1 cellular context compared by ENCODE assay signal in the genomic region with DNA sequence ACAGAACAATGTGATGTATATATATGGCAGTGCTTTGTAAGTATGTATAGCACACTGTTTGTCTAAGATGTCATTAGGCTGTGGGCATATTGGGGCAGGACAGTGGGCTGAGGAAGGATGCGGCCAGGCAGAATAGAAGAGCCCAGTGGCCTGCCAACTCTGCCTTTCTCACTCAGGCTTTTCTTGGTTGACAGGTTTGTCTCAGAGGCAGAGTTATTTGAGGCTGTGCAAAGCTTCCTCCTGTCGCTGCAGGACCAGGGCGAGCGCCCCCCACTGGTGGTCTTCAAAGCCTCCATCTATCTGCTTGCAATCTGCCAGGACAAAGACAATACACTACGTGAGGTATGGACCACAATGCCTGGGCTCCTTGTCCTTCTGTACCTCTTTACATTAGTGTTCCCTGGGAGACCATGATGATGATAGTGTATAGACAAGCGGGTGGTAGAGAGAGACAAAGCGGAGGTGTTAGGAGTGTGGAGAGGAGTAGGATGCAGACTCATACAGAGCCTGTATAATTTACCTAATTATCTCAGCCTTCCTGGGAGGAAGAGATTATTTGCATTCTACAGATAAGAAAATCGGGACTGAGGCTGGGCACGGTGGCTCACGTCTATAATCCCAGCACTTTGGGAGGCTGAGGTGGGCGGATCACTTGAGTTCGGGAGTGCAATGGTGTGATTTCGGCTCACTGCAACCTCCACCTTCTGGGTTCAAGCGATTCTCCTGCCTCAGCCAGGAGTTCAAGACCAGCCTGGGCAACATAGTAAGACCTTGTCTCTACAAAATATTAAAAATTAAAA.
TF ChIP-seq lines count a peak whose summit lies in the region.

No MANE protein-coding gene starts in this region.

TF ChIP-seq in K562, 482 proteins besides CTCF, POLR2A, EP300 and RAD21 (continued from another document):
- TF ChIP-seq, protein P1, sequence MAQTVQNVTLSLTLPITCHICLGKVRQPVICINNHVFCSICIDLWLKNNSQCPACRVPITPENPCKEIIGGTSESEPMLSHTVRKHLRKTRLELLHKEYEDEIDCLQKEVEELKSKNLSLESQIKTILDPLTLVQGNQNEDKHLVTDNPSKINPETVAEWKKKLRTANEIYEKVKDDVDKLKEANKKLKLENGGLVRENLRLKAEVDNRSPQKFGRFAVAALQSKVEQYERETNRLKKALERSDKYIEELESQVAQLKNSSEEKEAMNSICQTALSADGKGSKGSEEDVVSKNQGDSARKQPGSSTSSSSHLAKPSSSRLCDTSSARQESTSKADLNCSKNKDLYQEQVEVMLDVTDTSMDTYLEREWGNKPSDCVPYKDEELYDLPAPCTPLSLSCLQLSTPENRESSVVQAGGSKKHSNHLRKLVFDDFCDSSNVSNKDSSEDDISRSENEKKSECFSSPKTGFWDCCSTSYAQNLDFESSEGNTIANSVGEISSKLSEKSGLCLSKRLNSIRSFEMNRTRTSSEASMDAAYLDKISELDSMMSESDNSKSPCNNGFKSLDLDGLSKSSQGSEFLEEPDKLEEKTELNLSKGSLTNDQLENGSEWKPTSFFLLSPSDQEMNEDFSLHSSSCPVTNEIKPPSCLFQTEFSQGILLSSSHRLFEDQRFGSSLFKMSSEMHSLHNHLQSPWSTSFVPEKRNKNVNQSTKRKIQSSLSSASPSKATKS (CRISPR knock-in tag; IDR thresholded peaks at IDR 0.05), result no peak
- no peak for TF ChIP-seq SIX5 (IDR thresholded peaks at IDR 0.05; ENCODE audit: borderline replicate concordance in 1 of 2, insufficient read depth in 1 of 2, low read depth in 1 of 2, low read length in 2 of 2)
- peak; percentile 39; the same call in 1 of the 2 replicates for TF ChIP-seq SOX6 (IDR thresholded peaks at IDR 0.05)
- no peak for TF ChIP-seq CC2D1A (IDR thresholded peaks at IDR 0.05)
- no peak for TF ChIP-seq NFYB (IDR thresholded peaks at IDR 0.05; ENCODE audit: extremely low read depth, insufficient read length)
- peak; percentile 64; the same call in 1 of the 2 replicates for TF ChIP-seq CTBP1 (IDR thresholded peaks at IDR 0.05; ENCODE audit: borderline replicate concordance)
- TF ChIP-seq NR2C1 (IDR thresholded peaks at IDR 0.05), result no peak
- no peak for TF ChIP-seq NR2C1 (tag; IDR thresholded peaks at IDR 0.05)
- TF ChIP-seq POLR2B (IDR thresholded peaks at IDR 0.05; ENCODE audit: low read depth, partially characterized antibody), result no peak
- peak; percentile 72 for TF ChIP-seq GATA2 (CRISPR knock-in tag; IDR thresholded peaks at IDR 0.05)
- TF ChIP-seq POLR2AphosphoS2 (IDR thresholded peaks at IDR 0.05; ENCODE audit: low read length), result no peak
- TF ChIP-seq, protein P2, sequence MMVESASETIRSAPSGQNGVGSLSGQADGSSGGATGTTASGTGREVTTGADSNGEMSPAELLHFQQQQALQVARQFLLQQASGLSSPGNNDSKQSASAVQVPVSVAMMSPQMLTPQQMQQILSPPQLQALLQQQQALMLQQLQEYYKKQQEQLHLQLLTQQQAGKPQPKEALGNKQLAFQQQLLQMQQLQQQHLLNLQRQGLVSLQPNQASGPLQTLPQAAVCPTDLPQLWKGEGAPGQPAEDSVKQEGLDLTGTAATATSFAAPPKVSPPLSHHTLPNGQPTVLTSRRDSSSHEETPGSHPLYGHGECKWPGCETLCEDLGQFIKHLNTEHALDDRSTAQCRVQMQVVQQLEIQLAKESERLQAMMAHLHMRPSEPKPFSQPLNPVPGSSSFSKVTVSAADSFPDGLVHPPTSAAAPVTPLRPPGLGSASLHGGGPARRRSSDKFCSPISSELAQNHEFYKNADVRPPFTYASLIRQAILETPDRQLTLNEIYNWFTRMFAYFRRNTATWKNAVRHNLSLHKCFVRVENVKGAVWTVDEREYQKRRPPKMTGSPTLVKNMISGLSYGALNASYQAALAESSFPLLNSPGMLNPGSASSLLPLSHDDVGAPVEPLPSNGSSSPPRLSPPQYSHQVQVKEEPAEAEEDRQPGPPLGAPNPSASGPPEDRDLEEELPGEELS (CRISPR knock-in tag; IDR thresholded peaks at IDR 0.05; ENCODE audit: borderline replicate concordance), result no peak
